1 cellular context compared by ENCODE assay signal in the genomic region with DNA sequence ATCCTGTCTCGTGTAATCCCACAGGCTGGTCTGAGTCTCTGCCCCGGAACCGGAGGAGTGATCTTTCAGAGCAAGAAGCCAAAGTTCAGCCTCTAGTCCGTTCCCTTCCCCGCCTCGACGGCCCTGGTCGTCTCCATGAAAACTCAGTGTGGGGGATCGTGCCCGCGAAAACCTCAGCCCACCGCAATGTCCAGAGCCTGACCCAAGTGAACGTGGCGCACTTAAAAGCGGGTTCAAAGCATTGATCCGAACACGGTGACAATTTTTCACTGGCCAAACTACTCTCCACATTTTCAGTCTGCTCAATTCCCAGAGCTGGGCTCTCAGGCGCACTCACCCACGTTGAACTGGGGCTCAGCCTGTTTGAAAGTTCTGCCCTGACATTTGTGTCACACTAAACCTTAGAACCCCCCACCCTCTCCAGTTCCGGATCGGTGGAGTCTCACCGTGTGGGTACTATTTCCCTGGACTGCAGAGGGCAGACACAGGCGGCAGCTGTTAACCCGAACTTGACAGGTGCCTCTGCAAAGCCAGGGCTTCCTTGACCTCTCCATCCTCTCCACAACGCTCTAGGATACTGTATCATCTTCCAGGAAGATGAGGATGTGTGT.
TF ChIP-seq lines count a peak whose summit lies in the region.

No MANE protein-coding gene starts in this region.

TF ChIP-seq in K562, 482 proteins besides CTCF, POLR2A, EP300 and RAD21 (continued from another document):
- TF ChIP-seq, protein P1, sequence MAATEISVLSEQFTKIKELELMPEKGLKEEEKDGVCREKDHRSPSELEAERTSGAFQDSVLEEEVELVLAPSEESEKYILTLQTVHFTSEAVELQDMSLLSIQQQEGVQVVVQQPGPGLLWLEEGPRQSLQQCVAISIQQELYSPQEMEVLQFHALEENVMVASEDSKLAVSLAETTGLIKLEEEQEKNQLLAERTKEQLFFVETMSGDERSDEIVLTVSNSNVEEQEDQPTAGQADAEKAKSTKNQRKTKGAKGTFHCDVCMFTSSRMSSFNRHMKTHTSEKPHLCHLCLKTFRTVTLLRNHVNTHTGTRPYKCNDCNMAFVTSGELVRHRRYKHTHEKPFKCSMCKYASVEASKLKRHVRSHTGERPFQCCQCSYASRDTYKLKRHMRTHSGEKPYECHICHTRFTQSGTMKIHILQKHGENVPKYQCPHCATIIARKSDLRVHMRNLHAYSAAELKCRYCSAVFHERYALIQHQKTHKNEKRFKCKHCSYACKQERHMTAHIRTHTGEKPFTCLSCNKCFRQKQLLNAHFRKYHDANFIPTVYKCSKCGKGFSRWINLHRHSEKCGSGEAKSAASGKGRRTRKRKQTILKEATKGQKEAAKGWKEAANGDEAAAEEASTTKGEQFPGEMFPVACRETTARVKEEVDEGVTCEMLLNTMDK (IDR thresholded peaks at IDR 0.05; ENCODE audit: borderline replicate concordance, insufficient read depth, low read depth, low read length, poor library complexity, severe bottlenecking) = no peak
